Comparison of ENCODE assay signal across 11 cellular contexts in genomic region chr12:75954076-75954475, GRCh38.
DNase-seq lines count a peak whose midpoint lies in the region; ATAC-seq and TF ChIP-seq lines count a peak whose summit lies in the region.
"Had no signal": no experiment of that assay in that cellular context is flagged by ENCODE, and none has a peak within 500 bp of the region (broad histone marks: within the 10 kb centered on the region; RNA-seq: fewer than 3 reads in every experiment).

No MANE protein-coding gene starts in this region.

- no peaks in the 10 kb centered on the region for H3K9me2 ChIP-seq in PC-3 (replicated peaks; ENCODE audit: low read length)

- H3K27ac Mint-ChIP-seq in activated T-helper 2 cell treated with anti-CD3 and anti-CD28 coated beads, Interferon-gamma antibody, Interleukin-2, Interleukin-4, amounts not matched to agents 10 μg/mL and 5 μg/mL and 100 μg/mL, durations not matched to agents 14 hours and 24 hours and 36 hours: no peak overlapping the region

- H3K4me2 ChIP-seq in PC-3 (ENCODE audit: low read length) (peak overlapping the region; percentile 56), osteoblast (ENCODE audit: insufficient read depth, low read length) (peak overlapping the region; percentile 10)

- peaks cover 3% of the 10 kb centered on the region for H3F3A ChIP-seq in PC-3 (ENCODE audit: low read length, unreplicated experiment)

- TF ChIP-seq CTCF in PC-3 (conservative IDR thresholded peaks at IDR 0.05; ENCODE audit: low read depth, low read length) (no peak), osteoblast (IDR thresholded peaks at IDR 0.05; ENCODE audit: extremely low read depth, low read depth, low read length) (no peak)

- intact Hi-C loops in PC-3 (cut with micrococcal nuclease): loop anchor here (1.0 to 10.0 kb wide), 4 partner anchors 24 to 429 kb away; no protein-coding TSS in a partner anchor
- intact Hi-C loops in activated T-helper 2 cell treated with anti-CD3 and anti-CD28 coated beads, Interferon-gamma antibody, Interleukin-2, Interleukin-4, amounts not matched to agents 10 μg/mL and 5 μg/mL and 100 μg/mL, durations not matched to agents 14 hours and 24 hours and 36 hours (cut with micrococcal nuclease): loop anchor here (1.0 kb wide), 1 partner anchor 25 kb away; no protein-coding TSS in a partner anchor

- no peaks in the 10 kb centered on the region for H3K9me3 Mint-ChIP-seq in activated T-helper 2 cell treated with anti-CD3 and anti-CD28 coated beads, Interferon-gamma antibody, Interleukin-2, Interleukin-4, amounts not matched to agents 10 μg/mL and 5 μg/mL and 100 μg/mL, durations not matched to agents 14 hours and 24 hours and 36 hours

- peaks cover 25% of the 10 kb centered on the region for H3K4me1 Mint-ChIP-seq in activated T-helper 2 cell treated with anti-CD3 and anti-CD28 coated beads, Interferon-gamma antibody, Interleukin-2, Interleukin-4, amounts not matched to agents 10 μg/mL and 5 μg/mL and 100 μg/mL, durations not matched to agents 14 hours and 24 hours and 36 hours (ENCODE audit: low read depth)

- TF ChIP-seq POLR2A in erythroblast (IDR thresholded peaks at IDR 0.05; ENCODE audit: low read length): no peak

- H3K27me3 Mint-ChIP-seq in activated T-helper 2 cell treated with anti-CD3 and anti-CD28 coated beads, Interferon-gamma antibody, Interleukin-2, Interleukin-4, amounts not matched to agents 10 μg/mL and 5 μg/mL and 100 μg/mL, durations not matched to agents 14 hours and 24 hours and 36 hours (ENCODE audit: low read depth): no peaks in the 10 kb centered on the region

- peak; percentile 95 for DNase-seq in Daoy (ENCODE audit: low read depth)
- peak; percentile 96 for DNase-seq in PC-3
- peak; percentile 16 to 21 for DNase-seq in erythroblast (lab: John Stamatoyannopoulos, UW)
- DNase-seq in osteoblast (ENCODE audit: insufficient read length, low spot score, missing footprints): peak; percentile 90
- no peak for DNase-seq in stimulated activated CD4-positive, alpha-beta T cell treated with anti-CD3 and anti-CD28 coated beads, Interleukin-2, amount 100 ng/mL, for 48 hours
- no peak for DNase-seq in activated T-helper 2 cell treated with anti-CD3 and anti-CD28 coated beads, Interferon-gamma antibody, Interleukin-2, Interleukin-4, amounts not matched to agents 10 μg/mL and 5 μg/mL and 100 μg/mL, durations not matched to agents 14 hours and 24 hours and 36 hours (ENCODE audit: low spot score)
- DNase-seq: activated CD4-positive, alpha-beta T cell treated with anti-CD3 and anti-CD28 coated beads for 48 hours; NCI-H2081 treated with DMSO at 0.1 percent for 48 hours; ovary had no signal

- H2AFZ ChIP-seq in PC-3 (ENCODE audit: low read length) (no peak overlapping the region), osteoblast (ENCODE audit: low read length) (no peak overlapping the region)

- CTCF ChIA-PET in PC-3 (lab: Charles Lee): interaction anchor here (1.1 to 1.5 kb wide), 2 partner anchors 24 to 71 kb away, joined by 3 read pairs; no protein-coding TSS in a partner anchor

- H3K4me3 Mint-ChIP-seq in activated T-helper 2 cell treated with anti-CD3 and anti-CD28 coated beads, Interferon-gamma antibody, Interleukin-2, Interleukin-4, amounts not matched to agents 10 μg/mL and 5 μg/mL and 100 μg/mL, durations not matched to agents 14 hours and 24 hours and 36 hours (ENCODE audit: low read depth): no peak overlapping the region

- BruUV-seq in PC-3 (replicated peaks; lab: Mats Ljungman, UMichigan): no TSS peak

- peak overlapping the region; percentile 73 for H3K9ac ChIP-seq in PC-3 (ENCODE audit: low read length)

- H3K9me3 ChIP-seq in PC-3 (ENCODE audit: low read length) (no peaks in the 10 kb centered on the region), osteoblast (ENCODE audit: low read depth, low read length) (no peaks in the 10 kb centered on the region)
- H3K9me3 ChIP-seq: ovary had no signal

- no peaks in the 10 kb centered on the region for H3K36me3 ChIP-seq in PC-3 (ENCODE audit: low read depth, low read length)
- no peaks in the 10 kb centered on the region for H3K36me3 ChIP-seq in osteoblast (ENCODE audit: insufficient read depth, low read length)
- H3K36me3 ChIP-seq: ovary had no signal

- POLR2A ChIA-PET in PC-3 (lab: Charles Lee; ENCODE audit: unreplicated experiment): interaction anchor here (0.6 kb wide), 1 partner anchor 67 kb away, joined by 4 read pairs; no protein-coding TSS in a partner anchor

- peak overlapping the region; percentile 89 for H3K27ac ChIP-seq in PC-3 (ENCODE audit: low read length)
- peak overlapping the region; percentile 98 for H3K27ac ChIP-seq in osteoblast (ENCODE audit: low read depth, low read length)

- H3K4me3 ChIP-seq in PC-3 (ENCODE audit: low read length) (no peak overlapping the region), osteoblast (ENCODE audit: insufficient read depth, low read length) (no peak overlapping the region)
- H3K4me3 ChIP-seq: ovary had no signal

- no peaks in the 10 kb centered on the region for H3K27me3 ChIP-seq in PC-3 (ENCODE audit: low read length)
- H3K27me3 ChIP-seq in osteoblast (ENCODE audit: insufficient read depth, low read length): no peaks in the 10 kb centered on the region
- H3K27me3 ChIP-seq: ovary had no signal

- H3K4me1 ChIP-seq in PC-3 (ENCODE audit: insufficient read depth, low read length) (peaks cover 49% of the 10 kb centered on the region), osteoblast (ENCODE audit: insufficient read depth, low read length) (peaks cover 32% of the 10 kb centered on the region)

- no peaks in the 10 kb centered on the region for H3K79me2 ChIP-seq in PC-3 (ENCODE audit: low read length)
- no peaks in the 10 kb centered on the region for H3K79me2 ChIP-seq in osteoblast (ENCODE audit: insufficient read depth, low read length)

- no peaks in the 10 kb centered on the region for H3K36me3 Mint-ChIP-seq in activated T-helper 2 cell treated with anti-CD3 and anti-CD28 coated beads, Interferon-gamma antibody, Interleukin-2, Interleukin-4, amounts not matched to agents 10 μg/mL and 5 μg/mL and 100 μg/mL, durations not matched to agents 14 hours and 24 hours and 36 hours (ENCODE audit: low read depth)

- peak; percentile 77 for ATAC-seq in PC-3
- no peak for ATAC-seq in GM19023 (IDR thresholded peaks at IDR 0.05; ENCODE audit: unreplicated experiment)
- no peak for ATAC-seq in GM21526 (IDR thresholded peaks at IDR 0.05; ENCODE audit: low FRiP score, unreplicated experiment)

- H4K20me1 ChIP-seq in PC-3 (ENCODE audit: low read length) (no peaks in the 10 kb centered on the region), osteoblast (ENCODE audit: insufficient read depth, low read length) (no peaks in the 10 kb centered on the region)

Comparison
In these comparisons a context has a peak if more than half of its experiments do, and no peak if none do; other contexts are left out.
1. DNase-seq: peak in Daoy (single experiment), PC-3 (single experiment), erythroblast (2 of 2) and osteoblast (single experiment); none in stimulated activated CD4-positive, alpha-beta T cell treated with anti-CD3 and anti-CD28 coated beads, Interleukin-2, amount 100 ng/mL, for 48 hours (0 of 2) and activated T-helper 2 cell treated with anti-CD3 and anti-CD28 coated beads, Interferon-gamma antibody, Interleukin-2, Interleukin-4, amounts not matched to agents 10 μg/mL and 5 μg/mL and 100 μg/mL, durations not matched to agents 14 hours and 24 hours and 36 hours (single experiment).